Comparison of ENCODE assay signal across 1 cellular context in genomic region chr13:48448285-48448962, GRCh38.
TF ChIP-seq lines count a peak whose summit lies in the region.

No MANE protein-coding gene starts in this region.

TF ChIP-seq in IMR-90, 13 proteins besides CTCF, POLR2A, EP300 and RAD21 (continued from another document):
- TF ChIP-seq USF2 (IDR thresholded peaks at IDR 0.05; ENCODE audit: low read depth, low read length) = no peak
- no peak for TF ChIP-seq BHLHE40 (IDR thresholded peaks at IDR 0.05; ENCODE audit: low read depth, low read length)
- TF ChIP-seq ELK1 (IDR thresholded peaks at IDR 0.05; ENCODE audit: borderline replicate concordance, low read depth, low read length) = no peak
- no peak for TF ChIP-seq RCOR1 (IDR thresholded peaks at IDR 0.05; ENCODE audit: insufficient replicate concordance, low read length)
- TF ChIP-seq RFX5 (IDR thresholded peaks at IDR 0.05; ENCODE audit: low read depth, low read length) = no peak
- no peak for TF ChIP-seq MAZ (IDR thresholded peaks at IDR 0.05; ENCODE audit: borderline replicate concordance, low read depth, low read length)
